34 cellular contexts compared by ENCODE assay signal in the genomic region with DNA sequence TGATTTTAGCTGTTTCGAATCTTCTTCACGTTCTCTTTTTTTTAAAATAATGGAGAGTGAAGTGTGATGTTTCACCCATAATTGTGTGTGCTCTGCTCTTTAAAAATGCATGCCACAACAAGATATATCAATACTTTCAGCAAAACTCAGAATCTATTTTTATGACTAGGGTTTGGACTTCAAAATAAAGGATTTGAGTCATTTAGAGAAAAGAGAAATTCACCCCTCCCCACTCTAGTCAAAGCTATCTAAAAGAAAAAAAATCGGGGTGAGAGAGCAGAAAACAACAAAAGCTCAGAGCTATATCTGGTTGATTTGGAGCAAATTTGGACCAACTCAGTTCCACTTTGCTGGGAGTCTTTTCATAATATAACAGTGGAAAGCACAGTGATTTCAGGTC.
DNase-seq lines count a peak whose midpoint lies in the region; ATAC-seq and TF ChIP-seq lines count a peak whose summit lies in the region.
"Had no signal": no experiment of that assay in that cellular context is flagged by ENCODE, and none has a peak within 500 bp of the region (broad histone marks: within the 10 kb centered on the region; RNA-seq: fewer than 3 reads in every experiment).

No MANE protein-coding gene starts in this region.

- no peak for TF ChIP-seq POLR2A in esophagus muscularis mucosa (IDR thresholded peaks at IDR 0.05; ENCODE audit: low read depth)

- H3K79me2 ChIP-seq in PC-9 (ENCODE audit: low read depth) = no peaks in the 10 kb centered on the region

- H3K4me1 ChIP-seq in cardiac muscle cell (ENCODE audit: low read depth) (peaks cover 66% of the 10 kb centered on the region), PC-9 (replicated peaks; ENCODE audit: insufficient read depth) (peaks cover 39% of the 10 kb centered on the region), esophagus muscularis mucosa (peaks cover 23 to 32% (median 29%) of the 10 kb centered on the region in 4 donors)

- no peak for TF ChIP-seq EP300 in esophagus muscularis mucosa (IDR thresholded peaks at IDR 0.05)

- ATAC-seq in Right ventricle myocardium superior (ENCODE audit: poor library complexity) = no peak
- ATAC-seq in HG03025 (IDR thresholded peaks at IDR 0.05; ENCODE audit: low FRiP score, unreplicated experiment) = no peak
- ATAC-seq in GM21515 (IDR thresholded peaks at IDR 0.05; ENCODE audit: unreplicated experiment) = no peak
- ATAC-seq in GM21619 (IDR thresholded peaks at IDR 0.05; ENCODE audit: unreplicated experiment) = no peak
- ATAC-seq: activated CD4-positive, alpha-beta T cell treated with anti-CD3 and anti-CD28 coated beads for 36 hours; effector memory CD8-positive, alpha-beta T cell; esophagus mucosa; HepG2 had no signal

- H3K27ac ChIP-seq in cardiac muscle cell (peak overlapping the region; percentile 94), PC-9 (peak overlapping the region; percentile 90), esophagus muscularis mucosa (replicated peaks in 1 of 4) (peak overlapping the region in 2 of 4 donors; percentile 76 to 79)
- H3K27ac ChIP-seq: suprapubic skin, upper lobe of right lung, VCaP had no signal

- H3K9me3 ChIP-seq in cardiac muscle cell (ENCODE audit: low read depth) (no peaks in the 10 kb centered on the region), PC-9 (ENCODE audit: insufficient read depth, low read depth) (no peaks in the 10 kb centered on the region), esophagus muscularis mucosa (no peaks in the 10 kb centered on the region)
- H3K9me3 ChIP-seq: heart left ventricle, suprapubic skin, upper lobe of right lung had no signal

- H3K4me3 ChIP-seq in cardiac muscle cell = no peak overlapping the region
- H3K4me3 ChIP-seq in PC-9 = no peak overlapping the region
- no peak overlapping the region for H3K4me3 ChIP-seq in esophagus muscularis mucosa
- H3K4me3 ChIP-seq: heart left ventricle, suprapubic skin, upper lobe of right lung had no signal

- H4K20me1 ChIP-seq in PC-9 (ENCODE audit: insufficient read depth) = no peaks in the 10 kb centered on the region

- POLR2A ChIA-PET in PC-9 (lab: Charles Lee; ENCODE audit: unreplicated experiment) = no interaction called here

- intact Hi-C loops in Right ventricle myocardium superior (cut with DNase I) (no loop called here), PC-9 (cut with micrococcal nuclease; ENCODE audit: unreplicated experiment) (no loop called here), esophagus muscularis mucosa (cut with DNase I) (loop anchor here (10.0 kb wide), 1 partner anchor 517 kb away; a partner anchor contains a TSS)

- H3K36me3 ChIP-seq in cardiac muscle cell (no peaks in the 10 kb centered on the region), PC-9 (ENCODE audit: low read depth) (no peaks in the 10 kb centered on the region), esophagus muscularis mucosa (no peaks in the 10 kb centered on the region)
- H3K36me3 ChIP-seq: heart left ventricle, suprapubic skin, upper lobe of right lung had no signal

- BruUV-seq in PC-9 (replicated peaks; lab: Mats Ljungman, UMichigan) = no TSS peak

- H3K9me2 ChIP-seq in PC-9 (ENCODE audit: insufficient read depth) = no peaks in the 10 kb centered on the region

- H3K4me2 ChIP-seq in PC-9 = peak overlapping the region; percentile 69

- H3F3A ChIP-seq in PC-9 (ENCODE audit: insufficient read depth, low read depth) = peaks cover 20% of the 10 kb centered on the region

- TF ChIP-seq CTCF in cardiac muscle cell (IDR thresholded peaks at IDR 0.05; ENCODE audit: low read depth, low read length) = no peak
- TF ChIP-seq CTCF in PC-9 (conservative IDR thresholded peaks at IDR 0.05) = no peak
- TF ChIP-seq CTCF in esophagus muscularis mucosa (IDR thresholded peaks at IDR 0.05) = no peak

- WGBS in esophagus muscularis mucosa = 93% methylated on average over 3 of the region's 3 CpGs

- no peak overlapping the region for H2AFZ ChIP-seq in PC-9

- DNase-seq in cardiac muscle cell (ENCODE audit: low read depth in 1 of 2, low spot score in 1 of 2) (no peak), Right ventricle myocardium superior (no peak), PC-9 (no peak), esophagus muscularis mucosa (ENCODE audit: extremely low spot score) (peak; percentile 10), NCI-H1092 (lab: John Stamatoyannopoulos, UW) (no peak)
- DNase-seq: activated CD4-positive, alpha-beta T cell treated with anti-CD3 and anti-CD28 coated beads for 36 hours; activated effector memory CD4-positive, alpha-beta T cell treated with Interleukin-2 at 50 U/mL for 16 hours; activated naive CD8-positive, alpha-beta T cell treated with anti-CD3 and anti-CD28 coated beads for 36 hours; activated T-cell treated with anti-CD3 and anti-CD28 coated beads, Interleukin-2, amount 50 U/mL, for 1 hour; AML-193; anterior cingulate cortex; CD4-positive, alpha-beta memory T cell; cortex of kidney; effector memory CD8-positive, alpha-beta T cell; H9; heart left ventricle; Karpas-422; kidney; NCI-H1417 treated with DMSO at 0.1 percent for 48 hours; NCI-H2029 treated with DMSO at 0.1 percent for 48 hours; NCI-H524 treated with DMSO at 0.1 percent for 48 hours; SHP77 treated with DMSO at 0.1 percent for 48 hours; small intestine; stimulated activated naive CD4-positive, alpha-beta T cell treated with Interleukin-2 at 50 U/mL for 16 hours; SW 1271; T1000; upper lobe of right lung had no signal

- CTCF ChIA-PET in PC-9 (lab: Charles Lee) = no interaction called here

- H3K27me3 ChIP-seq in cardiac muscle cell (no peaks in the 10 kb centered on the region), PC-9 (ENCODE audit: insufficient read depth, low read depth) (no peaks in the 10 kb centered on the region), esophagus muscularis mucosa (no peaks in the 10 kb centered on the region)
- H3K27me3 ChIP-seq: heart left ventricle, suprapubic skin, upper lobe of right lung had no signal
